ENCODE assay signal across 8 cellular contexts in the genomic region with DNA sequence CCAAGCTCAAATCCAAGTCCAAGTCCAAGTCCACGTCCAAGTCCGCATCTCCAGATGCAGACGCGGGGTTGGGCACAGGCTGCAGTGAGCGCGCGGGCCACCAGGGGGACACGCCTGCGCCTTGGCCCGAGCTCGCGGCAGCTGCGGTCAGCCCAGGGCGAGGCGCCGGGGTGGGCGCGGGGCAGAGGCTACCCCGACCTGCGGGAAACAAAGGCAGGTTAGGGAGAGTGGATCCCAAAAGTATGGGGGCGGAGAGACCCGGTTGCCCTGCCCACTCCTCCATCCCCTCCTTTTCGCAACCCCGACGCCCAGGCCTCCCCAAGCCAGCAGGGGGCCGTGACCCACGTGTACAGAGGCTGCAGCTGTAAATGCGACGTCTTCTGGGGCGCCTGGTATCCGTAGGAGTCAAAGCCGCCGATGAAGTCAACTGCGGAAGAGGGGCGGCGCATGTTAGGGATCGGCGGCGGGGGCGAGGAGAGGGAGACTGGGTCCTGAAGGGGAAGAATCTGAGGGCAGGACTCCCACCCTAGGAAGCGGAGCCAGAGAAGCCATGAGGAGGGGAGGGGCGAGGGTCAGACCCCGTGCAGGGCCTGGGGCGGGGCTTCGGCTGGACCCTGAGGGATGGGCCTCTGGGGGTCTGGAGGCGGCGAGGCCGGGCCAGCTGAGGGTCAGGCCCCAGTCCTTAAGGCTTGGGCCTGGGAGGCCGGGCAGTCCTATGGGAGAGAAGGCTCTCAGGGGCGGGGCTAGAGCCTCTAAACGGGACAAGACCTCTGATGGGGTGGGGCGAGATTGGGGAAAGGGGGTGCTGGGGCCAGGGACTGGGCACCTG. TPM values are rescaled to one million over a fixed set of nuclear protein-coding genes. Genes with fewer than 3 reads are reported as not detected.
DNase-seq lines count a peak whose midpoint lies in the region; ATAC-seq and TF ChIP-seq lines count a peak whose summit lies in the region.

No MANE protein-coding gene starts in this region.

- H3K9me3 Mint-ChIP-seq in activated CD4-positive, alpha-beta T cell treated with anti-CD3 and anti-CD28 coated beads, Interleukin-2, amount 10 ng/mL, durations not matched to agents 7 days and 5 days, result peaks cover 2% of the 10 kb centered on the region

- intact Hi-C loops in stomach (cut with DNase I; ENCODE audit: low total_unique reads), result loop anchor here (10.0 kb wide), 1 partner anchor 243 kb away; no protein-coding TSS in a partner anchor

- H3K27me3 ChIP-seq in MG63, result no peaks in the 10 kb centered on the region
- peaks cover 0 to 43% (median 25%) of the 10 kb centered on the region in 3 donors for H3K27me3 ChIP-seq in stomach

- ATAC-seq in HG02884 (IDR thresholded peaks at IDR 0.05; ENCODE audit: unreplicated experiment), result no peak

- H3K4me3 ChIP-seq in MG63 (no peak overlapping the region), epithelial cell of esophagus (ENCODE audit: low read length) (peak overlapping the region; percentile 22), stomach (peak overlapping the region; percentile 0 to 35 (median 17))

- 5 to 12% (median 7%) methylated on average over 28 to 52 of the region's 52 CpGs for WGBS in stomach, 5 donors

- H3K27ac ChIP-seq in stomach, result no peak overlapping the region

- H3K36me3 ChIP-seq in MG63, result no peaks in the 10 kb centered on the region
- no peaks in the 10 kb centered on the region for H3K36me3 ChIP-seq in stomach

- no peaks in the 10 kb centered on the region for H3K36me3 Mint-ChIP-seq in activated CD4-positive, alpha-beta T cell treated with anti-CD3 and anti-CD28 coated beads, Interleukin-2, amount 10 ng/mL, durations not matched to agents 7 days and 5 days (ENCODE audit: low read depth)

- peaks cover 13% of the 10 kb centered on the region for H3K4me1 Mint-ChIP-seq in activated CD4-positive, alpha-beta T cell treated with anti-CD3 and anti-CD28 coated beads, Interleukin-2, amount 10 ng/mL, durations not matched to agents 7 days and 5 days

- no peaks in the 10 kb centered on the region for H3K9me3 ChIP-seq in MG63
- no peaks in the 10 kb centered on the region for H3K9me3 ChIP-seq in stomach

- peak; percentile 50 for DNase-seq in ELR (ENCODE audit: low read depth)
- peak; percentile 45 for DNase-seq in MG63
- peak; percentile 44 for DNase-seq in activated CD4-positive, alpha-beta T cell treated with anti-CD3 and anti-CD28 coated beads, Interleukin-2, amount 10 ng/mL, durations not matched to agents 7 days and 5 days
- DNase-seq in epithelial cell of esophagus (ENCODE audit: low read depth), result peak; percentile 61
- DNase-seq in midbrain (lab: John Stamatoyannopoulos, UW), result peak; percentile 11
- peak; percentile 36 for DNase-seq in stomach
- no peak for DNase-seq in middle frontal gyrus (ENCODE audit: extremely low spot score, low spot score)

- no peak for TF ChIP-seq EP300 in stomach (IDR thresholded peaks at IDR 0.05)

- H3K27me3 Mint-ChIP-seq in activated CD4-positive, alpha-beta T cell treated with anti-CD3 and anti-CD28 coated beads, Interleukin-2, amount 10 ng/mL, durations not matched to agents 7 days and 5 days, result peaks cover 16% of the 10 kb centered on the region

- H3K27ac Mint-ChIP-seq in activated CD4-positive, alpha-beta T cell treated with anti-CD3 and anti-CD28 coated beads, Interleukin-2, amount 10 ng/mL, durations not matched to agents 7 days and 5 days, result no peak overlapping the region

- no peak for TF ChIP-seq POLR2A in stomach (IDR thresholded peaks at IDR 0.05)

- H3K4me3 Mint-ChIP-seq in activated CD4-positive, alpha-beta T cell treated with anti-CD3 and anti-CD28 coated beads, Interleukin-2, amount 10 ng/mL, durations not matched to agents 7 days and 5 days, result no peak overlapping the region

- CTCF ChIA-PET in activated CD4-positive, alpha-beta T cell treated with anti-CD3 and anti-CD28 coated beads, Interleukin-2, amount 10 ng/mL, durations not matched to agents 7 days and 5 days (lab: Charles Lee), result interaction anchor here (0.6 to 2.4 kb wide), 14 partner anchors 9 to 340 kb away, joined by 3 to 17 read pairs (median 4); no protein-coding TSS in a partner anchor

- H3K4me1 ChIP-seq in stomach, result peaks cover 8 to 17% (median 14%) of the 10 kb centered on the region in 4 donors

- TF ChIP-seq CTCF in epithelial cell of esophagus (IDR thresholded peaks at IDR 0.05; ENCODE audit: insufficient read depth, low read depth, low read length, missing control alignments) (peak; percentile 58), stomach (IDR thresholded peaks at IDR 0.05) (peak in 5 of 7 experiments; percentile 19 to 77 (median 62))

- POLR2A ChIA-PET in activated CD4-positive, alpha-beta T cell treated with anti-CD3 and anti-CD28 coated beads, Interleukin-2, amount 10 ng/mL, durations not matched to agents 7 days and 5 days (lab: Charles Lee), result no interaction called here

RNA-seq across cellular contexts. Expression of gene NKAIN1, which starts 58.0 kb away (rescaled TPM):
- total RNA-seq in MG63 (2014; rRNA removed; shearing (Covaris generic); ENCODE audit: low replicate concordance), result 0.43 and 1.0 TPM in 2 replicates
- under 1 TPM; 0.27 to 0.42 TPM for total RNA-seq in activated CD4-positive, alpha-beta T cell treated with anti-CD3 and anti-CD28 coated beads, Interleukin-2, amount 10 ng/mL, durations not matched to agents 7 days and 5 days
- total RNA-seq in stomach, result not detected
- under 1 TPM in 1 of 3 donors, not detected in 2; 0.08 TPM for polyA plus RNA-seq in stomach
